In genomic region chr18:12882416-12882815, GRCh38 we compare ENCODE assay signal across 9 cellular contexts. TPM values are rescaled to one million over a fixed set of nuclear protein-coding genes. Genes with fewer than 3 reads are reported as not detected.
DNase-seq lines count a peak whose midpoint lies in the region; ATAC-seq, FAIRE-seq and TF ChIP-seq lines count a peak whose summit lies in the region.
"Had no signal": no experiment of that assay in that cellular context is flagged by ENCODE, and none has a peak within 500 bp of the region (broad histone marks: within the 10 kb centered on the region; RNA-seq: fewer than 3 reads in every experiment).

No MANE protein-coding gene starts in this region.

- DNase-seq in A549 (ENCODE audit: low read depth in 1 of 2, low spot score in 1 of 2): no peak
- DNase-seq in prostate gland (ENCODE audit: low spot score): no peak
- DNase-seq in substantia nigra (lab: John Stamatoyannopoulos, UW): no peak
- DNase-seq in germinal center (ENCODE audit: low spot score): no peak
- DNase-seq: NCI-H1436 had no signal

- H3K9me3 ChIP-seq in A549 (no peaks in the 10 kb centered on the region), HEK293 (ENCODE audit: control insufficient read depth, insufficient read depth, low read depth, low read length) (no peaks in the 10 kb centered on the region), mesodermal cell (ENCODE audit: control insufficient read depth, low read length) (no peaks in the 10 kb centered on the region), prostate gland (no peaks in the 10 kb centered on the region)

- no peaks in the 10 kb centered on the region for H3K36me3 Mint-ChIP-seq in brain

- peaks cover 42% of the 10 kb centered on the region for H3K4me1 Mint-ChIP-seq in brain

- no peak for FAIRE-seq in A549 (lab: Jason Lieb, UNC)

- TF ChIP-seq RAD21 in A549 (conservative IDR thresholded peaks at IDR 0.05 in 1 of 2, IDR thresholded peaks at IDR 0.05 in 1 of 2): no peak

- no peak for TF ChIP-seq EP300 in A549 (IDR thresholded peaks at IDR 0.05)

- H3K9me3 Mint-ChIP-seq in brain: peaks cover 0 to 3% (median 0%) of the 10 kb centered on the region in 5 experiments

- peak overlapping the region; percentile 86 to 94 (median 89) for H3K4me3 Mint-ChIP-seq in brain

- TF ChIP-seq CTCF in A549 (IDR thresholded peaks at IDR 0.05): no peak
- no peak for TF ChIP-seq CTCF in HEK293 (tag by site-specific recombination; IDR thresholded peaks at IDR 0.05)
- TF ChIP-seq CTCF in brain (conservative IDR thresholded peaks at IDR 0.05): no peak
- TF ChIP-seq CTCF in prostate gland (IDR thresholded peaks at IDR 0.05): no peak

- peak overlapping the region; percentile 88 for H3K4me2 ChIP-seq in A549

- H3K4me1 ChIP-seq in A549 (peaks cover 33% of the 10 kb centered on the region; the same call in 2 of the 3 replicates), HEK293 (ENCODE audit: control insufficient read depth, insufficient read depth, low read length) (peaks cover 18% of the 10 kb centered on the region), mesodermal cell (ENCODE audit: control insufficient read depth, insufficient read depth, low read length, poor library complexity, severe bottlenecking) (peaks cover 7% of the 10 kb centered on the region), prostate gland (replicated peaks) (no peaks in the 10 kb centered on the region)

- H3K27ac Mint-ChIP-seq in brain: peak overlapping the region; percentile 84 to 96 (median 89)

- intact Hi-C loops in prostate gland (cut with DNase I): loop anchor here (5.0 to 10.0 kb wide), 2 partner anchors 475 to 608 kb away; partner anchors contain the start of gene PRELID3A

- H3K27ac ChIP-seq in A549 (peak overlapping the region; percentile 94 to 100; a peak in 4 of 6 replicates), HEK293 (ENCODE audit: extremely low read depth, low read depth, low read length) (no peak overlapping the region), mesodermal cell (ENCODE audit: low read depth, low read length, severe bottlenecking) (no peak overlapping the region), prostate gland (peak overlapping the region in 1 of 2 donors; percentile 98), substantia nigra (ENCODE audit: low read depth, low read length, poor library complexity, severe bottlenecking) (no peak overlapping the region)

- 36% methylated on average over 3 of the region's 3 CpGs for WGBS in A549 (ENCODE audit: missing lambda C conversion rate)
- WGBS in mesodermal cell (ENCODE audit: insufficient coverage in 2 of 2), 2 experiments: 40 to 43% methylated on average over 2 to 3 of the region's 3 CpGs
- WGBS in prostate gland: 19% methylated on average over 3 of the region's 3 CpGs

- H3K27me3 ChIP-seq in prostate gland (replicated peaks; ENCODE audit: insufficient read depth): no peaks in the 10 kb centered on the region

- no peak for TF ChIP-seq POLR2A in A549 (IDR thresholded peaks at IDR 0.05; ENCODE audit: low read length)
- no peak for TF ChIP-seq POLR2A in prostate gland (IDR thresholded peaks at IDR 0.05)

- no peaks in the 10 kb centered on the region for H3K36me3 ChIP-seq in HEK293 (ENCODE audit: control insufficient read depth in 2 of 2, insufficient read depth in 1 of 2, low read length in 2 of 2)
- H3K36me3 ChIP-seq in mesodermal cell (ENCODE audit: control insufficient read depth, insufficient read depth, low read length): no peaks in the 10 kb centered on the region
- H3K36me3 ChIP-seq in prostate gland: no peaks in the 10 kb centered on the region

- CTCF ChIA-PET in A549 (lab: Yijun Ruan, JAX) (interaction anchor here (0.8 to 1.6 kb wide), 4 partner anchors 9 to 138 kb away, joined by 3 read pairs; no protein-coding TSS in a partner anchor), HEK293 (lab: Yijun Ruan, JAX) (interaction anchor here (0.7 to 1.8 kb wide), 4 partner anchors 11 to 1204 kb away, joined by 3 to 13 read pairs (median 6); no protein-coding TSS in a partner anchor)

- ATAC-seq in A549 (no peak), HG02840 (IDR thresholded peaks at IDR 0.05; ENCODE audit: low FRiP score, unreplicated experiment) (no peak)

- POLR2A ChIA-PET in A549 (lab: Yijun Ruan, JAX) (no interaction called here), HEK293 (lab: Yijun Ruan, JAX) (interaction anchor here (1.4 to 2.1 kb wide), 4 partner anchors 25 to 108 kb away, joined by 3 to 12 read pairs (median 6); partner anchors contain the start of gene CEP192)

- peaks cover 9% of the 10 kb centered on the region for H3K27me3 Mint-ChIP-seq in brain

- H3K4me3 ChIP-seq in A549 (peak overlapping the region; percentile 90), HEK293 (ENCODE audit: low read depth, low read length) (peak overlapping the region; percentile 84), mesodermal cell (ENCODE audit: extremely low read depth, insufficient read depth, low read length, poor library complexity, severe bottlenecking) (peak overlapping the region; percentile 78), prostate gland (peak overlapping the region in 1 of 2 donors; percentile 63)

TF ChIP-seq in A549, 52 proteins besides CTCF, POLR2A, EP300 and RAD21:
- TF ChIP-seq EHMT2 (IDR thresholded peaks at IDR 0.05; ENCODE audit: low read depth) (no peak), CBX2 (IDR thresholded peaks at IDR 0.05; ENCODE audit: borderline replicate concordance, low read depth) (no peak), TP53 (CRISPR knock-in tag; IDR thresholded peaks at IDR 0.05) (no peak), RFX5 (IDR thresholded peaks at IDR 0.05) (no peak), RNF2 (IDR thresholded peaks at IDR 0.05; ENCODE audit: borderline replicate concordance, low read depth) (no peak)
- TF ChIP-seq, protein P1, sequence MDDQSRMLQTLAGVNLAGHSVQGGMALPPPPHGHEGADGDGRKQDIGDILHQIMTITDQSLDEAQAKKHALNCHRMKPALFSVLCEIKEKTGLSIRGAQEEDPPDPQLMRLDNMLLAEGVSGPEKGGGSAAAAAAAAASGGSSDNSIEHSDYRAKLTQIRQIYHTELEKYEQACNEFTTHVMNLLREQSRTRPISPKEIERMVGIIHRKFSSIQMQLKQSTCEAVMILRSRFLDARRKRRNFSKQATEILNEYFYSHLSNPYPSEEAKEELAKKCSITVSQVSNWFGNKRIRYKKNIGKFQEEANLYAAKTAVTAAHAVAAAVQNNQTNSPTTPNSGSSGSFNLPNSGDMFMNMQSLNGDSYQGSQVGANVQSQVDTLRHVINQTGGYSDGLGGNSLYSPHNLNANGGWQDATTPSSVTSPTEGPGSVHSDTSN (IDR thresholded peaks at IDR 0.05): no peak
- TF ChIP-seq, protein P2, sequence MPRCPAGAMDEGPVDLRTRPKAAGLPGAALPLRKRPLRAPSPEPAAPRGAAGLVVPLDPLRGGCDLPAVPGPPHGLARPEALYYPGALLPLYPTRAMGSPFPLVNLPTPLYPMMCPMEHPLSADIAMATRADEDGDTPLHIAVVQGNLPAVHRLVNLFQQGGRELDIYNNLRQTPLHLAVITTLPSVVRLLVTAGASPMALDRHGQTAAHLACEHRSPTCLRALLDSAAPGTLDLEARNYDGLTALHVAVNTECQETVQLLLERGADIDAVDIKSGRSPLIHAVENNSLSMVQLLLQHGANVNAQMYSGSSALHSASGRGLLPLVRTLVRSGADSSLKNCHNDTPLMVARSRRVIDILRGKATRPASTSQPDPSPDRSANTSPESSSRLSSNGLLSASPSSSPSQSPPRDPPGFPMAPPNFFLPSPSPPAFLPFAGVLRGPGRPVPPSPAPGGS (IDR thresholded peaks at IDR 0.05): no peak

TF ChIP-seq in HEK293, 187 proteins besides CTCF, POLR2A, EP300 and RAD21 (continues in another document):
- no peak for TF ChIP-seq ZBTB11 (tag by site-specific recombination; conservative IDR thresholded peaks at IDR 0.05; ENCODE audit: low read depth)
- no peak for TF ChIP-seq ZNF114 (tag by site-specific recombination; IDR thresholded peaks at IDR 0.05)

RNA-seq across cellular contexts. Expression of gene PTPN2, which starts 1.6 kb away (rescaled TPM):
- polyA plus RNA-seq in A549 (2011; rRNA removed) (32.4 and 33.3 TPM in 2 replicates), A549 (2017; fragmentation: RNase III; extraction: RNeasy Plus Mini Kit Qiagen cat#74134 plus additional on column Dnase treatment) (22.9 to 25.3 TPM (median 23.0 TPM) in 3 replicates), brain (ENCODE audit: insufficient read depth, low read depth, low replicate concordance) (12.5 TPM)
- 7.4 and 8.0 TPM in 2 replicates for polyA plus RNA-seq in A549 (2012; cell fraction: cytosol; rRNA removed)
- polyA plus RNA-seq in A549 (2012; cell fraction: nucleus; rRNA removed): 5.8 and 10.5 TPM in 2 replicates
- polyA minus RNA-seq in A549 (2011; rRNA and poly(A)+ RNA removed): 9.5 and 20.4 TPM in 2 replicates
- polyA plus RNA-seq in mesodermal cell (2013, experiment 1 of 2): 21.6 TPM
- 25.2 TPM for polyA plus RNA-seq in mesodermal cell (2013, experiment 2 of 2)
- total RNA-seq in prostate gland: 10 to 100 TPM; 25.0 to 34.0 TPM

Comparison
In these comparisons a context has a peak if more than half of its experiments do, and no peak if none do; other contexts are left out.
1. H3K27ac ChIP-seq: peak in A549 (2 of 2); none in HEK293 (single experiment), mesodermal cell (single experiment) and substantia nigra (single experiment).